8 cellular contexts compared by ENCODE assay signal in genomic region chr13:31424130-31424729, GRCh38.
A peak's percentile ranks its signal among the peaks of the same experiment; 100 is the strongest.
DNase-seq lines count a peak whose midpoint lies in the region; ATAC-seq and TF ChIP-seq lines count a peak whose summit lies in the region.

No MANE protein-coding gene starts in this region.

- peak overlapping the region; percentile 1 for H2AFZ ChIP-seq in smooth muscle cell (ENCODE audit: low read depth)

- H3K4me3 ChIP-seq in astrocyte of the cerebellum (ENCODE audit: low read depth, low read length) (no peak overlapping the region), smooth muscle cell (no peak overlapping the region)

- H3K9me3 ChIP-seq in smooth muscle cell (replicated peaks; ENCODE audit: low read depth), result no peaks in the 10 kb centered on the region

- H3K4me2 ChIP-seq in smooth muscle cell, result no peak overlapping the region

- DNase-seq in SIG-M5 treated with dmso at 0.1 percent for 504 hours (lab: John Stamatoyannopoulos, UW; ENCODE audit: unreplicated experiment), result peak; percentile 79
- no peak for DNase-seq in SIG-M5 (lab: John Stamatoyannopoulos, UW)
- peak; percentile 88 for DNase-seq in NAMALWA (ENCODE audit: low spot score)
- peak; percentile 50 to 74 for DNase-seq in SW 1271 (lab: John Stamatoyannopoulos, UW)
- DNase-seq in astrocyte of the cerebellum (ENCODE audit: low read depth), result peak; percentile 68
- DNase-seq in hypothalamus (lab: John Stamatoyannopoulos, UW), result peak in 45 of 51 donors; percentile 2 to 74 (median 32)
- peak; percentile 11 for DNase-seq in smooth muscle cell (lab: John Stamatoyannopoulos, UW; ENCODE audit: unreplicated experiment)

- H3K36me3 ChIP-seq in smooth muscle cell (ENCODE audit: low read depth), result no peaks in the 10 kb centered on the region

- no peak overlapping the region for H3K27ac ChIP-seq in smooth muscle cell (ENCODE audit: low read depth)

- TF ChIP-seq CTCF in astrocyte of the cerebellum (IDR thresholded peaks at IDR 0.05; ENCODE audit: low read depth, low read length, missing control alignments), result peak; percentile 95
- TF ChIP-seq CTCF in smooth muscle cell (IDR thresholded peaks at IDR 0.05; ENCODE audit: borderline replicate concordance, insufficient read depth, poor library complexity, severe bottlenecking), result peak; percentile 91

- no peaks in the 10 kb centered on the region for H4K20me1 ChIP-seq in smooth muscle cell (ENCODE audit: low read depth)

- in situ Hi-C loops in astrocyte of the cerebellum (cut with HindIII; ENCODE audit: low sequenced_read_pairs), result loop anchor here (25.0 kb wide), 1 partner anchor 187 kb away; no protein-coding TSS in a partner anchor

- H3K79me2 ChIP-seq in smooth muscle cell (ENCODE audit: low read depth), result no peaks in the 10 kb centered on the region

- peaks cover 22% of the 10 kb centered on the region for H3K27me3 ChIP-seq in smooth muscle cell (ENCODE audit: low read depth)

- WGBS in smooth muscle cell (ENCODE audit: low lambda C conversion rate), result 8% methylated on average over 6 of the region's 6 CpGs

- H3K4me1 ChIP-seq in smooth muscle cell (ENCODE audit: low read depth), result peaks cover 4% of the 10 kb centered on the region

- ATAC-seq in HG02610 (IDR thresholded peaks at IDR 0.05; ENCODE audit: unreplicated experiment), result peak; percentile 94

- no peaks in the 10 kb centered on the region for H3F3A ChIP-seq in smooth muscle cell (ENCODE audit: low read depth)

- no peak overlapping the region for H3K9ac ChIP-seq in smooth muscle cell (ENCODE audit: low read depth)
